ENCODE assay signal across 8 cellular contexts in genomic region chr1:43979261-43979527, GRCh38. TPM values are rescaled to one million over a fixed set of nuclear protein-coding genes. Genes with fewer than 3 reads are reported as not detected.
DNase-seq lines count a peak whose midpoint lies in the region; ATAC-seq and TF ChIP-seq lines count a peak whose summit lies in the region.
"Had no signal": no experiment of that assay in that cellular context is flagged by ENCODE, and none has a peak within 500 bp of the region (broad histone marks: within the 10 kb centered on the region; RNA-seq: fewer than 3 reads in every experiment).

No MANE protein-coding gene starts in this region.

- peak overlapping the region; percentile 69 for H3K4me3 ChIP-seq in AG04449 (ENCODE audit: low read depth, low read length)
- H3K4me3 ChIP-seq in SJSA1: peak overlapping the region; percentile 59
- peak overlapping the region; percentile 70 to 71 (median 70) for H3K4me3 ChIP-seq in right lobe of liver

- TF ChIP-seq POLR2A in right lobe of liver (IDR thresholded peaks at IDR 0.05): no peak

- H3K36me3 ChIP-seq in SJSA1 (peaks cover 71% of the 10 kb centered on the region), right lobe of liver (peaks cover 0 to 14% (median 5%) of the 10 kb centered on the region in 4 donors)

- H3K9me3 ChIP-seq in SJSA1 (replicated peaks) (no peaks in the 10 kb centered on the region), right lobe of liver (no peaks in the 10 kb centered on the region)

- intact Hi-C loops in right lobe of liver (cut with DNase I): no loop called here

- H3K27me3 Mint-ChIP-seq in HFFc6 (ENCODE audit: insufficient read depth): peaks cover 6% of the 10 kb centered on the region
- H3K27me3 Mint-ChIP-seq: activated B cell treated with CpG ODN at 0.5 μM for 24 hours; CD4-positive, alpha-beta memory T cell had no signal

- TF ChIP-seq CTCF in AG04449 (IDR thresholded peaks at IDR 0.05; ENCODE audit: insufficient read depth, low read length, missing control alignments) (no peak), right lobe of liver (IDR thresholded peaks at IDR 0.05) (no peak), HFFc6 (IDR thresholded peaks at IDR 0.05) (no peak)

- peaks cover 46% of the 10 kb centered on the region for H3K36me3 Mint-ChIP-seq in HFFc6 (ENCODE audit: low read depth)

- DNase-seq in AG04449 (ENCODE audit: low read depth, low spot score) (no peak), SJSA1 (ENCODE audit: low read depth in 1 of 2, low spot score in 2 of 2) (no peak), right lobe of liver (no peak), HFFc6 (no peak), DMS153 treated with DMSO at 0.1 percent for 48 hours (lab: John Stamatoyannopoulos, UW; ENCODE audit: unreplicated experiment) (no peak)
- DNase-seq in stimulated activated CD4-positive, alpha-beta T cell treated with anti-CD3 and anti-CD28 coated beads, Interleukin-15, amount 100 ng/mL, for 24 hours: no peak

- no peaks in the 10 kb centered on the region for H3K9me3 Mint-ChIP-seq in HFFc6
- H3K9me3 Mint-ChIP-seq: activated B cell treated with CpG ODN at 0.5 μM for 24 hours; CD4-positive, alpha-beta memory T cell had no signal

- H3K4me1 ChIP-seq in SJSA1 (replicated peaks): peaks cover 44% of the 10 kb centered on the region
- peaks cover 0 to 39% (median 13%) of the 10 kb centered on the region in 4 donors for H3K4me1 ChIP-seq in right lobe of liver

- no peak overlapping the region for H3K4me3 Mint-ChIP-seq in HFFc6

- POLR2A ChIA-PET in AG04449 (lab: Yijun Ruan, JAX): interaction anchor here (1.2 kb wide), 1 partner anchor 69 kb away, joined by 5 read pairs; no protein-coding TSS in a partner anchor

- ATAC-seq in right lobe of liver: no peak

- H3K27ac ChIP-seq in SJSA1 (peak overlapping the region; percentile 65), right lobe of liver (no peak overlapping the region)

- H3K27ac Mint-ChIP-seq in HFFc6: no peak overlapping the region

- CTCF ChIA-PET in AG04449 (lab: Yijun Ruan, JAX): interaction anchor here (1.3 kb wide), 1 partner anchor 216 kb away, joined by 6 read pairs; no protein-coding TSS in a partner anchor

- no peaks in the 10 kb centered on the region for H3K27me3 ChIP-seq in SJSA1 (replicated peaks)
- no peaks in the 10 kb centered on the region for H3K27me3 ChIP-seq in right lobe of liver

- WGBS in right lobe of liver (ENCODE audit: insufficient coverage, low coverage, low lambda C conversion rate, missing lambda C conversion rate): no CpG with 5 or more reads among the region's 45 CpGs

- peaks cover 58% of the 10 kb centered on the region for H3K4me1 Mint-ChIP-seq in HFFc6 (ENCODE audit: low read depth)

RNA-seq across cellular contexts. Expression of gene B4GALT2, which starts 0.2 kb away (rescaled TPM):
- 70.2 and 81.8 TPM in 2 replicates for total RNA-seq in SJSA1 (2014; rRNA removed; shearing (Covaris generic))
- 10 to 100 TPM; 13.4 to 49.5 (median 18.5) TPM for total RNA-seq in right lobe of liver
- total RNA-seq in HFFc6 (2021; fragmentation: NEBNext Ultra II Directional; extraction: Animal tissue kit (Norgen Biotek cat#: 25700)): 100 to 1,000 TPM in 2 of 6 experiments, 10 to 100 TPM in 4; 87.8 to 107 (median 98.8) TPM

RNA-seq across cellular contexts. Expression of gene ATP6V0B, which starts 4.4 kb away (rescaled TPM):
- 154 and 235 TPM in 2 replicates for total RNA-seq in SJSA1 (2014; rRNA removed; shearing (Covaris generic))
- 100 to 1,000 TPM in 2 of 6 experiments, 10 to 100 TPM in 4; 64.4 to 142 (median 76.9) TPM for total RNA-seq in right lobe of liver
- total RNA-seq in HFFc6 (2021; fragmentation: NEBNext Ultra II Directional; extraction: Animal tissue kit (Norgen Biotek cat#: 25700)): 100 to 1,000 TPM; 145 to 191 (median 155) TPM

RNA-seq across cellular contexts. Expression of gene DPH2, which starts 9.4 kb away (rescaled TPM):
- 20.3 and 50.3 TPM in 2 replicates for total RNA-seq in SJSA1 (2014; rRNA removed; shearing (Covaris generic))
- 10 to 100 TPM in 5 of 6 experiments, 1 to 10 TPM in 1; 8.9 to 27.5 (median 12.0) TPM for total RNA-seq in right lobe of liver
- 10 to 100 TPM; 19.1 to 22.7 (median 20.8) TPM for total RNA-seq in HFFc6 (2021; fragmentation: NEBNext Ultra II Directional; extraction: Animal tissue kit (Norgen Biotek cat#: 25700))

RNA-seq across cellular contexts. Expression of gene CCDC24, which starts 12.2 kb away (rescaled TPM):
- 1.7 and 4.1 TPM in 2 replicates for total RNA-seq in SJSA1 (2014; rRNA removed; shearing (Covaris generic))
- total RNA-seq in right lobe of liver: 1 to 10 TPM; 2.2 to 8.4 (median 3.5) TPM
- total RNA-seq in HFFc6 (2021; fragmentation: NEBNext Ultra II Directional; extraction: Animal tissue kit (Norgen Biotek cat#: 25700)): 1 to 10 TPM; 5.6 to 7.7 (median 6.5) TPM

RNA-seq across cellular contexts. Expression of gene IPO13, which starts 32.4 kb away (rescaled TPM):
- total RNA-seq in SJSA1 (2014; rRNA removed; shearing (Covaris generic)): 14.3 and 25.8 TPM in 2 replicates
- 10 to 100 TPM; 12.4 to 18.9 (median 14.8) TPM for total RNA-seq in right lobe of liver
- total RNA-seq in HFFc6 (2021; fragmentation: NEBNext Ultra II Directional; extraction: Animal tissue kit (Norgen Biotek cat#: 25700)): 10 to 100 TPM; 24.0 to 27.8 (median 25.0) TPM
